ENCODE assay signal across 1 cellular context in the genomic region with DNA sequence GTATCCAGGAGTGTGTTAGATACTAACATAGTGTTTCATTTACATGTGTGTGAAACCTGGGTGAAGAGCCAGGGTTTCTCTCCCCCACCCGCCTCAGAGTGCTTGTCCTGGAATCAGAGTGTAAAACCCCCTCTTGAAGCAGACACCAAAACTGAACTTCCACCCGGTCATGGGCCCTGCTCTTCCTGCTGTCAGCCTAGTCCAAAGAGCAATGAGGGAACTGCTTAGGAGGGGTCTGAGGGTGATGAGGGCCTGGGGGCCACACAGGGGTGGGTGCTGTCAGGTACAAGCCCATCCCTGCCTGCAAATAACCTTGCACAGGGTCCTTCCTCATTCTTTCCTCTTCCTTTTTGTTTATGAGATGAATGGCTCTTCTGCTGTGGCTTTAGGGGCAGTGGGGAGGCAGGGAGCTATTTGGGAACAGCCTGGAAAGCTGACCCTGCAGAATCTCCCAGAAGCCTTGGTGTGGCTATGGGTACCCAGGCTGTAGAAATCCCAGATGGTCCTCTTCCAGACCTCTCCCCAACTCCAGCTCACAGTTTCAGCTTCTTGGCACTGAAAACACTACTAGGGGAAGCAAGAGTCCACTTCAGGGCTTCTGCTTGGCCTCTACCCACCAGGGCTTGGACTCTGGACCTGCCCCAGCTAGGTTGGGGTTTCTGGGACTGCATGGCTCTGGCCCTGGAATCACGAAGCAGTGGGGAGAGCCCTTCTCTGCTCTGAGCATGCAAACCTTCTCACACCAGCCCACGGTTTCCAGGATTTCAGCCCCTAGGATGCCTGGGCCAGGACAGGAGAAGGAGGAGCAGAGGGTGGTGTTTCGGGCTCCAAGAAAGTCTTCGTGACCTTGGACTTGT.
A peak's percentile ranks its signal among the peaks of the same experiment; 100 is the strongest.
TF ChIP-seq lines count a peak whose summit lies in the region.

No MANE protein-coding gene starts in this region.

TF ChIP-seq in HepG2, 621 proteins besides CTCF, POLR2A, EP300 and RAD21 (continued from another document and continues in another):
- TF ChIP-seq GMEB2 (CRISPR knock-in tag; IDR thresholded peaks at IDR 0.05; ENCODE audit: low read depth): no peak
- no peak for TF ChIP-seq HMG20A (CRISPR knock-in tag; IDR thresholded peaks at IDR 0.05; ENCODE audit: borderline replicate concordance)
- TF ChIP-seq SIN3B (IDR thresholded peaks at IDR 0.05; ENCODE audit: low read length): no peak
- peak; percentile 16; the same call in 1 of the 2 replicates for TF ChIP-seq SAP130 (CRISPR knock-in tag; IDR thresholded peaks at IDR 0.05; ENCODE audit: low read depth)
- TF ChIP-seq ZNF136 (CRISPR knock-in tag; IDR thresholded peaks at IDR 0.05; ENCODE audit: low read depth): no peak
- TF ChIP-seq HNF4A (CRISPR knock-in tag; IDR thresholded peaks at IDR 0.05): peak; percentile 74
- no peak for TF ChIP-seq TOE1 (CRISPR knock-in tag; IDR thresholded peaks at IDR 0.05)
- no peak for TF ChIP-seq ADNP (CRISPR knock-in tag; IDR thresholded peaks at IDR 0.05)
- no peak for TF ChIP-seq ZNF720 (CRISPR knock-in tag; IDR thresholded peaks at IDR 0.05)
- TF ChIP-seq NR2F1 (CRISPR knock-in tag; IDR thresholded peaks at IDR 0.05): no peak
- TF ChIP-seq, protein P1, sequence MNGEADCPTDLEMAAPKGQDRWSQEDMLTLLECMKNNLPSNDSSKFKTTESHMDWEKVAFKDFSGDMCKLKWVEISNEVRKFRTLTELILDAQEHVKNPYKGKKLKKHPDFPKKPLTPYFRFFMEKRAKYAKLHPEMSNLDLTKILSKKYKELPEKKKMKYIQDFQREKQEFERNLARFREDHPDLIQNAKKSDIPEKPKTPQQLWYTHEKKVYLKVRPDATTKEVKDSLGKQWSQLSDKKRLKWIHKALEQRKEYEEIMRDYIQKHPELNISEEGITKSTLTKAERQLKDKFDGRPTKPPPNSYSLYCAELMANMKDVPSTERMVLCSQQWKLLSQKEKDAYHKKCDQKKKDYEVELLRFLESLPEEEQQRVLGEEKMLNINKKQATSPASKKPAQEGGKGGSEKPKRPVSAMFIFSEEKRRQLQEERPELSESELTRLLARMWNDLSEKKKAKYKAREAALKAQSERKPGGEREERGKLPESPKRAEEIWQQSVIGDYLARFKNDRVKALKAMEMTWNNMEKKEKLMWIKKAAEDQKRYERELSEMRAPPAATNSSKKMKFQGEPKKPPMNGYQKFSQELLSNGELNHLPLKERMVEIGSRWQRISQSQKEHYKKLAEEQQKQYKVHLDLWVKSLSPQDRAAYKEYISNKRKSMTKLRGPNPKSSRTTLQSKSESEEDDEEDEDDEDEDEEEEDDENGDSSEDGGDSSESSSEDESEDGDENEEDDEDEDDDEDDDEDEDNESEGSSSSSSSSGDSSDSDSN (CRISPR knock-in tag; IDR thresholded peaks at IDR 0.05): no peak; the same call in 1 of the 2 replicates
- TF ChIP-seq ZNF513 (CRISPR knock-in tag; conservative IDR thresholded peaks at IDR 0.05): no peak
- TF ChIP-seq KDM5B (CRISPR knock-in tag; IDR thresholded peaks at IDR 0.05; ENCODE audit: borderline replicate concordance): 0 out of 2 replicates have a peak, but pooled peaks have one; percentile 31
- TF ChIP-seq ZBTB25 (CRISPR knock-in tag; IDR thresholded peaks at IDR 0.05): no peak
- peak; percentile 44; the same call in 1 of the 2 replicates for TF ChIP-seq ZBTB7B (CRISPR knock-in tag; IDR thresholded peaks at IDR 0.05)
- no peak for TF ChIP-seq ZNF512 (CRISPR knock-in tag; IDR thresholded peaks at IDR 0.05)
- TF ChIP-seq ZNF607 (CRISPR knock-in tag; IDR thresholded peaks at IDR 0.05; ENCODE audit: borderline replicate concordance): no peak
- no peak for TF ChIP-seq ZNF737 (CRISPR knock-in tag; IDR thresholded peaks at IDR 0.05; ENCODE audit: borderline replicate concordance)
- 0 out of 2 replicates have a peak, but pooled peaks have one; percentile 6 for TF ChIP-seq RARA (CRISPR knock-in tag; IDR thresholded peaks at IDR 0.05)
- TF ChIP-seq ZFP91 (CRISPR knock-in tag; IDR thresholded peaks at IDR 0.05; ENCODE audit: borderline replicate concordance): 0 out of 2 replicates have a peak, but pooled peaks have one; percentile 8
- 0 out of 4 replicates have a peak, but pooled peaks of 1 of the 2 experiments have one; percentile 2 for TF ChIP-seq MAFK (conservative IDR thresholded peaks at IDR 0.05 in 1 of 2, IDR thresholded peaks at IDR 0.05 in 1 of 2; ENCODE audit: low read length in 2 of 2)
- no peak for TF ChIP-seq MXD3 (CRISPR knock-in tag; IDR thresholded peaks at IDR 0.05)
- TF ChIP-seq ZNF563 (CRISPR knock-in tag; IDR thresholded peaks at IDR 0.05): no peak
- no peak for TF ChIP-seq ZNF501 (CRISPR knock-in tag; IDR thresholded peaks at IDR 0.05)
- no peak for TF ChIP-seq ZNF775 (CRISPR knock-in tag; IDR thresholded peaks at IDR 0.05; ENCODE audit: borderline replicate concordance)
- TF ChIP-seq AKAP8 (CRISPR knock-in tag; IDR thresholded peaks at IDR 0.05): peak; percentile 53; the same call in 1 of the 2 replicates
- TF ChIP-seq ZNF687 (CRISPR knock-in tag; IDR thresholded peaks at IDR 0.05): peak; percentile 54
- no peak for TF ChIP-seq NRL (CRISPR knock-in tag; IDR thresholded peaks at IDR 0.05; ENCODE audit: borderline replicate concordance)
- TF ChIP-seq, protein P2, sequence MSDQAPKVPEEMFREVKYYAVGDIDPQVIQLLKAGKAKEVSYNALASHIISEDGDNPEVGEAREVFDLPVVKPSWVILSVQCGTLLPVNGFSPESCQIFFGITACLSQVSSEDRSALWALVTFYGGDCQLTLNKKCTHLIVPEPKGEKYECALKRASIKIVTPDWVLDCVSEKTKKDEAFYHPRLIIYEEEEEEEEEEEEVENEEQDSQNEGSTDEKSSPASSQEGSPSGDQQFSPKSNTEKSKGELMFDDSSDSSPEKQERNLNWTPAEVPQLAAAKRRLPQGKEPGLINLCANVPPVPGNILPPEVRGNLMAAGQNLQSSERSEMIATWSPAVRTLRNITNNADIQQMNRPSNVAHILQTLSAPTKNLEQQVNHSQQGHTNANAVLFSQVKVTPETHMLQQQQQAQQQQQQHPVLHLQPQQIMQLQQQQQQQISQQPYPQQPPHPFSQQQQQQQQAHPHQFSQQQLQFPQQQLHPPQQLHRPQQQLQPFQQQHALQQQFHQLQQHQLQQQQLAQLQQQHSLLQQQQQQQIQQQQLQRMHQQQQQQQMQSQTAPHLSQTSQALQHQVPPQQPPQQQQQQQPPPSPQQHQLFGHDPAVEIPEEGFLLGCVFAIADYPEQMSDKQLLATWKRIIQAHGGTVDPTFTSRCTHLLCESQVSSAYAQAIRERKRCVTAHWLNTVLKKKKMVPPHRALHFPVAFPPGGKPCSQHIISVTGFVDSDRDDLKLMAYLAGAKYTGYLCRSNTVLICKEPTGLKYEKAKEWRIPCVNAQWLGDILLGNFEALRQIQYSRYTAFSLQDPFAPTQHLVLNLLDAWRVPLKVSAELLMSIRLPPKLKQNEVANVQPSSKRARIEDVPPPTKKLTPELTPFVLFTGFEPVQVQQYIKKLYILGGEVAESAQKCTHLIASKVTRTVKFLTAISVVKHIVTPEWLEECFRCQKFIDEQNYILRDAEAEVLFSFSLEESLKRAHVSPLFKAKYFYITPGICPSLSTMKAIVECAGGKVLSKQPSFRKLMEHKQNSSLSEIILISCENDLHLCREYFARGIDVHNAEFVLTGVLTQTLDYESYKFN (CRISPR knock-in tag; conservative IDR thresholded peaks at IDR 0.05): peak; percentile 79
- no peak for TF ChIP-seq ZNF276 (CRISPR knock-in tag; IDR thresholded peaks at IDR 0.05; ENCODE audit: low read depth)
- no peak for TF ChIP-seq MBD4 (IDR thresholded peaks at IDR 0.05; ENCODE audit: borderline replicate concordance, low read length)
- TF ChIP-seq EZH2 (conservative IDR thresholded peaks at IDR 0.05; ENCODE audit: low read depth, low read length): no peak
